Comparison of ENCODE assay signal across 8 cellular contexts in the genomic region with DNA sequence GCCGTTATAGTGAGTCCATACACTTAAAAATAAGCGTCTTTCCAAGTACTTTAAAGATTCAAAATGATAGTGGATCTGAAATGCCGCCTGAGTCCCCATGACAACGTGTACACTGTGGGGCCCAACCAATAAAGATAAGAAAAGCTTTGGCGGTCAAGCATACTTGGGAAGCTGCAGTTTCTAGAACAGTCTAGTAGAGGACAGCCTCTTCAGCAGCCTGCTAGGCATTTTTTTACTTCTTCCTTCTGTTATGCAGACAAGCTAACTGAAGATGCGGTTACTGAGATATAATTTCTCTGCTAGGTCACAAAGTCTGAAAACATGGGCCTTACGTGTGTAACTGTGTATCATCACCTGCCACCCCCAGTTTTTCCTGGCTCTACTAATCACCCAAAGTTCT. TPM values are rescaled to one million over a fixed set of nuclear protein-coding genes. Genes with fewer than 3 reads are reported as not detected.
DNase-seq lines count a peak whose midpoint lies in the region; ATAC-seq and TF ChIP-seq lines count a peak whose summit lies in the region.

No MANE protein-coding gene starts in this region.

- ATAC-seq in HG03060 (IDR thresholded peaks at IDR 0.05; ENCODE audit: low read depth, unreplicated experiment): peak; percentile 13
- peak in 7 of 8 donors; percentile 18 to 45 (median 37) for ATAC-seq in heart right ventricle
- ATAC-seq in gastrocnemius medialis: peak; percentile 12 to 19

- in situ Hi-C loops in gastrocnemius medialis (cut with MboI; ENCODE audit: low sequenced_read_pairs in 4 of 4): no loop called here

- H3K4me3 ChIP-seq in WI38 (ENCODE audit: low read depth, low read length) (peak overlapping the region; percentile 74), heart right ventricle (peak overlapping the region; percentile 62 to 83 (median 77)), gastrocnemius medialis (peak overlapping the region; percentile 58 to 83 (median 76))

- peaks cover 0 to 43% (median 18%) of the 10 kb centered on the region in 9 donors for H3K4me1 ChIP-seq in heart right ventricle
- peaks cover 11 to 22% of the 10 kb centered on the region in 2 donors for H3K4me1 ChIP-seq in gastrocnemius medialis

- H3K27ac ChIP-seq in heart right ventricle (peak overlapping the region; percentile 83 to 96 (median 93)), gastrocnemius medialis (peak overlapping the region; percentile 89 to 97 (median 92))

- H3K36me3 ChIP-seq in heart right ventricle (no peaks in the 10 kb centered on the region), gastrocnemius medialis (no peaks in the 10 kb centered on the region)

- no peak for TF ChIP-seq POLR2A in gastrocnemius medialis (IDR thresholded peaks at IDR 0.05)

- peak; percentile 17 for DNase-seq in SKM-1 treated with dmso at 0.1 percent for 144 hours (lab: John Stamatoyannopoulos, UW; ENCODE audit: unreplicated experiment)
- no peak for DNase-seq in SKM-1 (lab: John Stamatoyannopoulos, UW; ENCODE audit: unreplicated experiment)
- DNase-seq in heart right ventricle: no peak
- no peak for DNase-seq in gastrocnemius medialis
- DNase-seq in AG20443 (ENCODE audit: low spot score): no peak
- DNase-seq in HuH-7.5 (ENCODE audit: low spot score): no peak

- 4 to 9% methylated on average over 7 of the region's 7 CpGs for WGBS in heart right ventricle, 2 donors

- H3K27me3 ChIP-seq in heart right ventricle (no peaks in the 10 kb centered on the region), gastrocnemius medialis (no peaks in the 10 kb centered on the region)

- TF ChIP-seq CTCF in WI38 (IDR thresholded peaks at IDR 0.05; ENCODE audit: low read depth, low read length) (no peak), heart right ventricle (IDR thresholded peaks at IDR 0.05) (no peak), gastrocnemius medialis (IDR thresholded peaks at IDR 0.05 in 4 of 5, conservative IDR thresholded peaks at IDR 0.05 in 1 of 5) (no peak)

- no peaks in the 10 kb centered on the region for H3K9me3 ChIP-seq in heart right ventricle
- H3K9me3 ChIP-seq in gastrocnemius medialis: no peaks in the 10 kb centered on the region

- intact Hi-C loops in heart right ventricle (cut with DNase I): loop anchor here in 1 of 10 donors (10.0 kb wide), 1 partner anchor 119 kb away; the partner anchor contains the start of gene ABCB7
- intact Hi-C loops in gastrocnemius medialis (cut with DNase I; ENCODE audit: low total_unique reads): no loop called here

RNA-seq across cellular contexts. Expression of gene UPRT, which starts 0.4 kb away (rescaled TPM):
- total RNA-seq in heart right ventricle (10 to 100 TPM; 11.5 to 16.7 (median 13.7) TPM), gastrocnemius medialis (10 to 100 TPM in 3 of 4 donors, 1 to 10 TPM in 1; 7.3 to 19.8 (median 12.4) TPM)
- 1 to 10 TPM; 7.9 to 9.7 TPM for polyA plus RNA-seq in heart right ventricle
